Comparison of ENCODE assay signal across 11 cellular contexts in the genomic region with DNA sequence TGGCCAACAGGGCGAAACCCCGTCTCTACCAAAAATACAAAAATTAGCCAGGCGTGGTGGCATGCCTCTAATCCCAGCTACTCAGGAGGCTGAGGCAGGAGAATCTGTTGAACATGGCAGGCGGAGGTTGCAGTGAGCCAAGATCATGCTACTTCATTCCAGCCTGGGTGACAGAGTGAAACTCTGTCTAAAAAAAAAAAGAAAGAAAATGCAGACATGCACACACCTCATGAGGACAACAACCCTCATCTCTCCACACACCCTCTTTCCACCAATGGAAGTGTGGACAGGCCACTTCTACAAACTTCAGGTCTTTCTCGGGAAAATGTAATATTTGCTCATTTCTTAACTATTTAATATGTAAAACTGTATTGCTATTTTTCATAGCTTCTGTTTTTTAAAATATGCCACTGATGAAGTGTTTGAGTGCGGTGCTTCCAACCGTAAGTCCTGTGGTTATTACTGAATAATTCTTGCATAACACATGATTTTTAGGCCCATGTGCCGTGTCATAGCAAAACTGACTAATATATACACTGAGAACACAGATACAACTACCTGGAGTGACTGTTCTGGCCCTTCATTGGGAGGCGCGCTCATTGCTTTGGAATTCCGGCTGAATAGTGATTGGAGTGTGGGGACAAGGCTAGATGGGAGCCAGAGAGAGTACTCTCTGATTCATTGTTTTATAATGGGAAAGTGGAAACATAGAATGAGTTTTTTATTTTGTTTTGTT. TPM values are rescaled to one million over a fixed set of nuclear protein-coding genes. Genes with fewer than 3 reads are reported as not detected.
DNase-seq lines count a peak whose midpoint lies in the region; ATAC-seq, FAIRE-seq and TF ChIP-seq lines count a peak whose summit lies in the region.
"Had no signal": no experiment of that assay in that cellular context is flagged by ENCODE, and none has a peak within 500 bp of the region (broad histone marks: within the 10 kb centered on the region; RNA-seq: fewer than 3 reads in every experiment).

No MANE protein-coding gene starts in this region.

- H3K27me3 ChIP-seq in AG04450 (ENCODE audit: control insufficient read depth, insufficient read depth, low read length), result no peaks in the 10 kb centered on the region
- peaks cover 0 to 2% (median 0%) of the 10 kb centered on the region in 3 donors for H3K27me3 ChIP-seq in psoas muscle (ENCODE audit: insufficient read depth in 3 of 3, low read length in 2 of 3)
- no peaks in the 10 kb centered on the region for H3K27me3 ChIP-seq in pancreas
- H3K27me3 ChIP-seq: body of pancreas had no signal

- POLR2A ChIA-PET in AG04450 (lab: Yijun Ruan, JAX), result no interaction called here

- no peaks in the 10 kb centered on the region for H3K4me1 ChIP-seq in psoas muscle
- H3K4me1 ChIP-seq in pancreas, result no peaks in the 10 kb centered on the region
- H3K4me1 ChIP-seq: body of pancreas had no signal

- FAIRE-seq in pancreas (lab: Jason Lieb, UNC), result no peak

- CTCF ChIA-PET in AG04450 (lab: Charles Lee), result interaction anchor here (1.0 kb wide), 1 partner anchor 17 kb away, joined by 3 read pairs; no protein-coding TSS in a partner anchor

- H3K36me3 ChIP-seq in psoas muscle (ENCODE audit: insufficient read depth in 1 of 2, low read depth in 1 of 2) (no peaks in the 10 kb centered on the region), pancreas (no peaks in the 10 kb centered on the region)

- H3K27ac ChIP-seq in AG04450 (ENCODE audit: low read depth, low read length), result no peak overlapping the region
- no peak overlapping the region for H3K27ac ChIP-seq in psoas muscle
- no peak overlapping the region for H3K27ac ChIP-seq in pancreas
- H3K27ac ChIP-seq: body of pancreas, C4-2B had no signal

- no peak for TF ChIP-seq CTCF in AG04450 (IDR thresholded peaks at IDR 0.05; ENCODE audit: low read depth, low read length)
- no peak for TF ChIP-seq CTCF in psoas muscle (IDR thresholded peaks at IDR 0.05)
- TF ChIP-seq CTCF in pancreas (IDR thresholded peaks at IDR 0.05), result no peak

- DNase-seq in AG04450 (ENCODE audit: low read depth, low spot score), result peak; percentile 27
- peak; percentile 84 for DNase-seq in astrocyte of the hippocampus (ENCODE audit: low read depth, low spot score)
- no peak for DNase-seq in psoas muscle
- DNase-seq in SW 1271 (lab: John Stamatoyannopoulos, UW), result no peak
- DNase-seq in NCI-H82 (lab: John Stamatoyannopoulos, UW), result no peak
- no peak for DNase-seq in pancreas
- DNase-seq: body of pancreas had no signal

- intact Hi-C loops in psoas muscle (cut with DNase I), result no loop called here
- intact Hi-C loops in pancreas (cut with DNase I), result no loop called here

- H3K4me3 ChIP-seq in AG04450 (ENCODE audit: low read depth, low read length) (no peak overlapping the region), psoas muscle (no peak overlapping the region), pancreas (no peak overlapping the region)
- H3K4me3 ChIP-seq: body of pancreas had no signal

- ATAC-seq in GM19397 (IDR thresholded peaks at IDR 0.05; ENCODE audit: unreplicated experiment), result peak; percentile 95
- ATAC-seq in HG03108 (IDR thresholded peaks at IDR 0.05; ENCODE audit: unreplicated experiment), result peak; percentile 97
- no peak for ATAC-seq in psoas muscle
- no peak for ATAC-seq in pancreas
- ATAC-seq: body of pancreas had no signal

- 86 to 91% (median 90%) methylated on average over 11 of the region's 11 CpGs for WGBS in psoas muscle, 3 donors
- 87 to 93% methylated on average over 11 of the region's 11 CpGs for WGBS in pancreas, 2 donors

- H3K9me3 ChIP-seq in AG04450 (ENCODE audit: control insufficient read depth, insufficient read depth, low read length) (no peaks in the 10 kb centered on the region), psoas muscle (no peaks in the 10 kb centered on the region), pancreas (no peaks in the 10 kb centered on the region)
- H3K9me3 ChIP-seq: body of pancreas had no signal

RNA-seq across cellular contexts. Expression of gene LRRC31, which starts 23.1 kb away (rescaled TPM):
- not detected in 2 replicates for polyA plus RNA-seq in AG04450 (2011; rRNA removed)
- not detected in 2 replicates for polyA minus RNA-seq in AG04450 (2011; rRNA and poly(A)+ RNA removed)
- total RNA-seq in psoas muscle, result not detected
- polyA plus RNA-seq in psoas muscle, result under 1 TPM in 1 of 3 donors, not detected in 2; 0.01 TPM
- under 1 TPM in 1 of 6 donors, not detected in 5; 0.19 TPM for total RNA-seq in pancreas
- polyA plus RNA-seq in pancreas, result not detected
- total RNA-seq: neural crest cell had no signal

RNA-seq across cellular contexts. Expression of gene LRRC34, which starts 33.9 kb away (rescaled TPM):
- 1.2 and 2.3 TPM in 2 replicates for polyA plus RNA-seq in AG04450 (2011; rRNA removed)
- 0.18 and 0.52 TPM in 2 replicates for polyA minus RNA-seq in AG04450 (2011; rRNA and poly(A)+ RNA removed)
- total RNA-seq in psoas muscle, result under 1 TPM; 0.26 to 0.69 (median 0.49) TPM
- polyA plus RNA-seq in psoas muscle, result 1 to 10 TPM in 1 of 3 donors, under 1 TPM in 2; 0.23 to 1.7 (median 0.26) TPM
- under 1 TPM; 0.14 to 0.81 (median 0.57) TPM for total RNA-seq in pancreas
- 1 to 10 TPM; 1.1 to 1.9 TPM for polyA plus RNA-seq in pancreas

RNA-seq across cellular contexts. Expression of gene LRRIQ4, which starts 34.0 kb away (rescaled TPM):
- not detected in 2 replicates for polyA plus RNA-seq in AG04450 (2011; rRNA removed)
- not detected in 2 replicates for polyA minus RNA-seq in AG04450 (2011; rRNA and poly(A)+ RNA removed)
- total RNA-seq in psoas muscle, result not detected
- polyA plus RNA-seq in psoas muscle, result under 1 TPM in 1 of 3 donors, not detected in 2; 0.01 TPM
- total RNA-seq in pancreas, result not detected
- polyA plus RNA-seq in pancreas, result not detected
- total RNA-seq: body of pancreas had no signal

Comparison
In these comparisons a context has a peak if more than half of its experiments do, and no peak if none do; other contexts are left out.
1. DNase-seq: peak in AG04450 (single experiment) and astrocyte of the hippocampus (single experiment); none in psoas muscle (0 of 2), SW 1271 (0 of 2), NCI-H82 (single experiment) and pancreas (0 of 6).
2. ATAC-seq: peak in GM19397 (single experiment) and HG03108 (single experiment); none in psoas muscle (0 of 4) and pancreas (0 of 4).